24 cellular contexts compared by ENCODE assay signal in the genomic region with DNA sequence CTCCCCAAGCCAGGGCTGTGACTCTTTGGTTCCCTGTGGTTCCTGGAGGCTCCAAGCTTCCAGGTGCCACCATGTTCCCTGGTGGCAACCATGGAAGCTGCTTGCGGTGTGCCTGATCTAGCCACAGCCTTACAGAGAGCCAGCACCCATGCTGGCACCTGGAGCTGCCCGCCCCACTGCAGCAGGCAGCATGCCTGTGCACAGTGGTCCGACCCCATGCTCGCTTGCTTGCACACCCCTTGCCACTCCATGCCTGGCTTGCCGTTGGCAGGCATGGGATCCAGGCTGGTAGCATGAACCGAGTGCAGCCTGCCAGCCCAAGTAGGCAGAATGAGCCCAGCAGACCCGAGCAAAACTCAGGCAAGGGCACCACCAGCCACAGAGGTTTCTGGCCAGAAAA.
"Had no signal": no experiment of that assay in that cellular context is flagged by ENCODE, and none has a peak within 500 bp of the region (broad histone marks: within the 10 kb centered on the region; RNA-seq: fewer than 3 reads in every experiment).

No MANE protein-coding gene starts in this region.

- H3K27me3 ChIP-seq: dorsolateral prefrontal cortex, gastrocnemius medialis, sigmoid colon, tibial nerve, vagina had no signal

- H3K36me3 ChIP-seq: gastrocnemius medialis, sigmoid colon, thoracic aorta, tibial nerve, vagina had no signal

- H3K27me3 Mint-ChIP-seq: naive B cell; natural killer cell treated with Interleukin-12 subunit alpha and Interleukin-12 subunit beta and Interleukin-15 and Interleukin-18, amount 100 ng/mL, for 72 hours; progenitor cell of endocrine pancreas; stimulated activated memory B cell treated with anti-CD40 and anti-IgM and Interleukin-4, amounts not matched to agents 10 μg/mL and 1 μg/mL and 100 μg/mL, for 72 hours; stimulated activated naive CD8-positive, alpha-beta T cell treated with anti-CD3 and anti-CD28 coated beads, Interleukin-15, Interleukin-2, amounts not matched to agents 100 ng/mL and 50 ng/mL, for 24 hours had no signal

- H3K4me1 ChIP-seq: parathyroid adenoma had no signal

- H3K9ac ChIP-seq: parathyroid adenoma had no signal

- DNase-seq: dorsolateral prefrontal cortex; effector CD4-positive, alpha-beta T cell; foreskin fibroblast; gastrocnemius medialis; head of caudate nucleus; hippocampal formation; left colon; mesenchymal stem cell; mucosa of descending colon; naive B cell; sigmoid colon; stimulated activated CD4-positive, alpha-beta T cell treated with anti-CD3 and anti-CD28 coated beads, Interleukin-4, amount 100 ng/mL, for 4 hours had no signal

- H2AFZ ChIP-seq: parathyroid adenoma had no signal

- H3K9me3 ChIP-seq: gastrocnemius medialis, mucosa of descending colon, sigmoid colon, thoracic aorta, vagina had no signal

- H3K27ac Mint-ChIP-seq: natural killer cell treated with Interleukin-12 subunit alpha and Interleukin-12 subunit beta and Interleukin-15 and Interleukin-18, amount 100 ng/mL, for 72 hours; stimulated activated memory B cell treated with anti-CD40 and anti-IgM and Interleukin-4, amounts not matched to agents 10 μg/mL and 1 μg/mL and 100 μg/mL, for 72 hours; stimulated activated naive CD8-positive, alpha-beta T cell treated with anti-CD3 and anti-CD28 coated beads, Interleukin-15, Interleukin-2, amounts not matched to agents 100 ng/mL and 50 ng/mL, for 24 hours had no signal

- H3K4me3 ChIP-seq: dorsolateral prefrontal cortex, gastrocnemius medialis, mucosa of descending colon, sigmoid colon, thoracic aorta, tibial nerve, vagina had no signal

- ATAC-seq: esophagus mucosa; natural killer cell treated with Interleukin-12 subunit alpha and Interleukin-12 subunit beta and Interleukin-15 and Interleukin-18, amount 100 ng/mL, for 72 hours; stimulated activated memory B cell treated with anti-CD40 and anti-IgM and Interleukin-4, amounts not matched to agents 10 μg/mL and 1 μg/mL and 100 μg/mL, for 72 hours had no signal

- H3K9me3 Mint-ChIP-seq: natural killer cell treated with Interleukin-12 subunit alpha and Interleukin-12 subunit beta and Interleukin-15 and Interleukin-18, amount 100 ng/mL, for 72 hours had no signal

- H3K4me3 Mint-ChIP-seq: mesothelial cell of epicardium; natural killer cell treated with Interleukin-12 subunit alpha and Interleukin-12 subunit beta and Interleukin-15 and Interleukin-18, amount 100 ng/mL, for 72 hours; neural crest cell; stimulated activated memory B cell treated with anti-CD40 and anti-IgM and Interleukin-4, amounts not matched to agents 10 μg/mL and 1 μg/mL and 100 μg/mL, for 72 hours; stimulated activated naive CD8-positive, alpha-beta T cell treated with anti-CD3 and anti-CD28 coated beads, Interleukin-15, Interleukin-2, amounts not matched to agents 100 ng/mL and 50 ng/mL, for 24 hours had no signal

- H3K36me3 Mint-ChIP-seq: naive B cell; natural killer cell treated with Interleukin-12 subunit alpha and Interleukin-12 subunit beta and Interleukin-15 and Interleukin-18, amount 100 ng/mL, for 72 hours had no signal

- H3K27ac ChIP-seq: dorsolateral prefrontal cortex, epithelial cell of prostate, gastrocnemius medialis, parathyroid adenoma, thoracic aorta, tibial nerve, vagina had no signal
